In the genomic region with DNA sequence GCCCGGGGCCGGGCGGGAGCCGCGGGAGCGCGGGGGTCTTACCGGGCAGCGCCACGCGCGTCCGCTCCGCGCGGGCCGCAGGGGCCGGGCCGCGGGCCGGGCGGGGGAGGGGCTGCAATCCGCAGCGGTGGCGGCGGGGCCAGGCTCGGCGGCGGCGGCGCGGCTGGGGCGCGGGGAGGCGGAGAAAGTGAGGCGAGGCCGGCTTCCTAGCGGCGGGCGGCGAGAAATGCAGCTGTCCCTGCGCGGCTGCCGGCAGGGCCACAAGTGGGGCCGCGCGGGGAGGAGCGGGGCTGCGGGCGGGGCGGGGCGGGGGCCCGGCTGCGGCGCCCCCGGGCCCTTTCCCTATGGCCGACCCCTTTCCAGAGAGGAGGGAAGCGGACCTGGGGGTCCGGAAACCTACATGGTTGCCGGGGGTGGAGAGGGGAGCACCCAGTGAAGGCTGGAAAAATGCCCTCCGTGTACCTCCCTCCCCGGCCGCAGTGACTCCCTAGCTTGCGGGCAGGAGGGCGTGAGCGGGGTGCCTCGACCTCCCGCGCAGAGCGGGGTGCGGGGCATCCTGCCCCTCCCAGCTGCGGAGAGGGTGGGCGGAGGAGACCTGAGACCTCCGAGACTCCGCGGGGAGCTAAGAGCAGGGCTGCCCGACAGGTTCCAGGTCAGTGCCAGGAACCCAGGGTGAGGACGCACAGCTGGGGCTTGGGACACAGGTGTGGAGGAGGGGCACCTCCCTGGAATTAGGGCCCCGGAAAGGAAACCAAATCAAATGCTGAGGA, we compare ENCODE assay signal across 8 cellular contexts. TPM values are rescaled to one million over a fixed set of nuclear protein-coding genes. Genes with fewer than 3 reads are reported as not detected.
DNase-seq lines count a peak whose midpoint lies in the region; ATAC-seq lines count a peak whose summit lies in the region.

A gene with protein sequence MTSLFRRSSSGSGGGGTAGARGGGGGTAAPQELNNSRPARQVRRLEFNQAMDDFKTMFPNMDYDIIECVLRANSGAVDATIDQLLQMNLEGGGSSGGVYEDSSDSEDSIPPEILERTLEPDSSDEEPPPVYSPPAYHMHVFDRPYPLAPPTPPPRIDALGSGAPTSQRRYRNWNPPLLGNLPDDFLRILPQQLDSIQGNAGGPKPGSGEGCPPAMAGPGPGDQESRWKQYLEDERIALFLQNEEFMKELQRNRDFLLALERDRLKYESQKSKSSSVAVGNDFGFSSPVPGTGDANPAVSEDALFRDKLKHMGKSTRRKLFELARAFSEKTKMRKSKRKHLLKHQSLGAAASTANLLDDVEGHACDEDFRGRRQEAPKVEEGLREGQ (minus strand): TSS at position 230 of the 770 bp plus-strand sequence. CDS start 69,848 bp downstream, outside the sequence.

- no peak within 1 kb of the TSS for H4K8ac ChIP-seq in neuronal stem cell (ENCODE audit: low read depth, low read length)

- peaks cover 24 to 35% of the 10 kb centered on the region in 2 donors for H3K4me1 ChIP-seq in neuronal stem cell (ENCODE audit: control insufficient read depth in 2 of 2, insufficient read depth in 1 of 2, low read depth in 1 of 2, low read length in 2 of 2)

- peak within 1 kb of the TSS; percentile 69 for H2BK120ac ChIP-seq in neuronal stem cell (ENCODE audit: low read depth, low read length)

- H3K4me2 ChIP-seq in neuronal stem cell (ENCODE audit: insufficient read depth, low read length, poor library complexity, severe bottlenecking), result peak within 1 kb of the TSS; percentile 97

- ATAC-seq in HG03432 (IDR thresholded peaks at IDR 0.05; ENCODE audit: unreplicated experiment) (peak; percentile 73), GM18909 (IDR thresholded peaks at IDR 0.05; ENCODE audit: poor library complexity, unreplicated experiment) (no peak)

- no peak within 1 kb of the TSS for H3K4ac ChIP-seq in neuronal stem cell (ENCODE audit: low read length)

- H2BK15ac ChIP-seq in neuronal stem cell (ENCODE audit: low read length), result peak within 1 kb of the TSS; percentile 82

- H3K9me3 ChIP-seq in neuronal stem cell (replicated peaks in 1 of 2; ENCODE audit: control insufficient read depth in 2 of 2, insufficient read depth in 1 of 2, low read depth in 1 of 2, low read length in 2 of 2), result no peaks in the 10 kb centered on the region

- peak within 1 kb of the TSS; percentile 43 for H3K27ac ChIP-seq in neuronal stem cell (replicated peaks; ENCODE audit: low read length)

- H3K14ac ChIP-seq in neuronal stem cell (ENCODE audit: low read length), result peak within 1 kb of the TSS; percentile 59

- H3K36me3 ChIP-seq in neuronal stem cell (replicated peaks in 1 of 2; ENCODE audit: control insufficient read depth in 2 of 2, insufficient read depth in 2 of 2, low read length in 2 of 2), result peaks cover 0 to 10% of the 10 kb centered on the region in 2 donors

- no peak within 1 kb of the TSS for H4K91ac ChIP-seq in neuronal stem cell (ENCODE audit: low read depth, low read length, poor library complexity)

- peaks cover 2% of the 10 kb centered on the region for H3K79me1 ChIP-seq in neuronal stem cell (ENCODE audit: low read depth, low read length)

- no CpG with 5 or more reads among the region's 79 CpGs for WGBS in neuronal stem cell (ENCODE audit: extremely low coverage in 2 of 2, insufficient read length in 2 of 2, insufficient replicate concordance in 1 of 2), 2 donors

- H2AFZ ChIP-seq in neuronal stem cell (ENCODE audit: low read length), result peak within 1 kb of the TSS; percentile 87

- H2AK5ac ChIP-seq in neuronal stem cell (ENCODE audit: low read depth, low read length), result peak within 1 kb of the TSS; percentile 85

- peak within 1 kb of the TSS; percentile 10 for H3K4me3 ChIP-seq in GM08714 (ENCODE audit: low read length)
- peak within 1 kb of the TSS; percentile 70 to 84 for H3K4me3 ChIP-seq in neuronal stem cell (ENCODE audit: low read length in 2 of 2)

- H3K27me3 ChIP-seq in neuronal stem cell (ENCODE audit: control insufficient read depth in 3 of 3, insufficient read depth in 3 of 3, low read depth in 1 of 3, low read length in 3 of 3), result peaks cover 0 to 13% (median 0%) of the 10 kb centered on the region in 3 experiments

- peak within 1 kb of the TSS; percentile 94 for H3K18ac ChIP-seq in neuronal stem cell (ENCODE audit: low read length)

- H3K23ac ChIP-seq in neuronal stem cell (ENCODE audit: low read depth, low read length, poor library complexity), result peak within 1 kb of the TSS; percentile 50

- H2BK5ac ChIP-seq in neuronal stem cell (ENCODE audit: low read length), result peak within 1 kb of the TSS; percentile 91

- peak within 1 kb of the TSS; percentile 90 for H3K9ac ChIP-seq in neuronal stem cell (ENCODE audit: low read depth, low read length, poor library complexity)

- H2BK12ac ChIP-seq in neuronal stem cell (ENCODE audit: low read length), result peak within 1 kb of the TSS; percentile 82

- DNase-seq in RPMI8226 (peak; percentile 79), germinal center (ENCODE audit: low spot score) (peak; percentile 77), neuronal stem cell (ENCODE audit: low spot score) (peak; percentile 51), superior temporal gyrus (ENCODE audit: extremely low spot score) (peak; percentile 74)
- DNase-seq in activated naive CD4-positive, alpha-beta T cell treated with Interleukin-2 at 50 U/mL for 16 hours, result peak; percentile 72

RNA-seq across cellular contexts. Expression of the gene that starts here (rescaled TPM):
- polyA plus RNA-seq in neuronal stem cell (2013, experiment 1 of 2), result 23.4 TPM
- 22.7 TPM for polyA plus RNA-seq in neuronal stem cell (2013, experiment 2 of 2)
